In the genomic region with DNA sequence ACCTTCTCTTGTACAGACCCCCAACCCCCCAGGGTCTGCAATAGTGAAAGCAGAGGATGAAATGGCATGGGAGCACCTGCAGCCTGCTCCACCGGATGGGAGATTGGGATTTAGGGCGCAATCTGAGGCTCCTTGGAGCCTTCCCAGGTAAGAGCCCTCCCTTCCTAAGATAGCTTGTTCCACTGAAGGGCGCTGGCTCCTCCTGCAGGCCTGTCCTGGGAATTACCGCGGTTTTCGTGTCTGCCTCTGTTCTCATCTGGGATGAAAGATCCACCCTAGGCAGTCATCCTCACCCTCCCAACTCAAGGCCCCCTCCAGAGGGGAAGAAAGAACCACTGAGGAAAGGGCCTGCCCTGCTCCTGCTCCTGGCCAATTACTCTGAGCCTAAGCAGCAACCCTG, we compare ENCODE assay signal across 8 cellular contexts.
DNase-seq lines count a peak whose midpoint lies in the region; ATAC-seq, FAIRE-seq and TF ChIP-seq lines count a peak whose summit lies in the region.

No MANE protein-coding gene starts in this region.

- H3K79me2 ChIP-seq in astrocyte (ENCODE audit: insufficient read depth, low read length) (no peaks in the 10 kb centered on the region), HepG2 (ENCODE audit: insufficient read depth, low read length) (no peaks in the 10 kb centered on the region)

- FAIRE-seq in astrocyte (lab: Jason Lieb, UNC) (no peak), HepG2 (lab: Jason Lieb, UNC) (no peak)

- H3K4me1 ChIP-seq in astrocyte (ENCODE audit: insufficient read depth, low read length) (no peaks in the 10 kb centered on the region), HepG2 (ENCODE audit: insufficient read depth, low read length) (peaks cover 20% of the 10 kb centered on the region)

- no peak overlapping the region for H3K27ac ChIP-seq in astrocyte (ENCODE audit: low read depth, low read length)
- H3K27ac ChIP-seq in HepG2 (ENCODE audit: extremely low read length, insufficient read depth, low read length) = no peak overlapping the region

- DNase-seq in ELF-1 (ENCODE audit: low read depth, low spot score) (peak; percentile 85), NCI-H1092 (lab: John Stamatoyannopoulos, UW) (peak; percentile 17), astrocyte (ENCODE audit: low read depth) (no peak), HepG2 (ENCODE audit: low spot score) (peak; percentile 23), LoVo (ENCODE audit: low spot score) (no peak)

- no peaks in the 10 kb centered on the region for H4K20me1 ChIP-seq in astrocyte (ENCODE audit: insufficient read depth, low read length)
- no peaks in the 10 kb centered on the region for H4K20me1 ChIP-seq in HepG2 (ENCODE audit: insufficient read depth, low read length)

- H3K27me3 Mint-ChIP-seq in astrocyte (ENCODE audit: low read depth, unreplicated experiment) = no peaks in the 10 kb centered on the region

- CTCF ChIA-PET in HepG2 (lab: Yijun Ruan, JAX; ENCODE audit: low intra/inter-chr PET ratio, low total read pairs) = no interaction called here

- no TSS peak for BruUV-seq in HepG2 (replicated peaks; lab: Mats Ljungman, UMichigan)

- H3K9me3 ChIP-seq in astrocyte (ENCODE audit: insufficient read depth, low read depth, low read length) (no peaks in the 10 kb centered on the region), HepG2 (ENCODE audit: low read length) (no peaks in the 10 kb centered on the region)

- no peak for TF ChIP-seq EP300 in HepG2 (IDR thresholded peaks at IDR 0.05; ENCODE audit: low read depth in 2 of 2, low read length in 2 of 2)
- TF ChIP-seq EP300 in HepG2 (CRISPR knock-in tag; IDR thresholded peaks at IDR 0.05; ENCODE audit: borderline replicate concordance) = no peak

- peak; percentile 44 for TF ChIP-seq CTCF in astrocyte (IDR thresholded peaks at IDR 0.05; ENCODE audit: insufficient read depth, low read depth, low read length)
- TF ChIP-seq CTCF in HepG2 (CRISPR knock-in tag; IDR thresholded peaks at IDR 0.05) = peak; percentile 83

- intact Hi-C loops in HepG2 (cut with micrococcal nuclease; ENCODE audit: unreplicated experiment) = loop anchor here (2.0 to 10.0 kb wide), 3 partner anchors 161 to 515 kb away; no protein-coding TSS in a partner anchor

- POLR2A ChIA-PET in HepG2 (lab: Yijun Ruan, JAX) = no interaction called here

- in situ Hi-C loops in HepG2 (cut with HindIII; ENCODE audit: extremely low pct_ligation_motif_present, low pct_unique_long_range_greater_than_20kb) = no loop called here

- ATAC-seq in GM19463 (IDR thresholded peaks at IDR 0.05; ENCODE audit: unreplicated experiment) = peak; percentile 81
- ATAC-seq in HepG2 = peak; percentile 94
- no peak for ATAC-seq in GM21390 (IDR thresholded peaks at IDR 0.05; ENCODE audit: unreplicated experiment)
- ATAC-seq in HG03457 (IDR thresholded peaks at IDR 0.05; ENCODE audit: unreplicated experiment) = no peak

- H3K9ac ChIP-seq in astrocyte (ENCODE audit: low read length) (no peak overlapping the region), HepG2 (ENCODE audit: insufficient read depth, low read depth, low read length) (no peak overlapping the region)

- H3K4me1 Mint-ChIP-seq in astrocyte (ENCODE audit: low read depth, unreplicated experiment) = no peaks in the 10 kb centered on the region

- H3K36me3 ChIP-seq in astrocyte (ENCODE audit: insufficient read depth, low read length) (no peaks in the 10 kb centered on the region), HepG2 (replicated peaks in 1 of 2; ENCODE audit: control insufficient read depth in 1 of 2, insufficient read depth in 2 of 2, low read length in 2 of 2) (no peaks in the 10 kb centered on the region)

- H3K27ac Mint-ChIP-seq in astrocyte (ENCODE audit: unreplicated experiment) = no peak overlapping the region

- no peaks in the 10 kb centered on the region for H3K36me3 Mint-ChIP-seq in astrocyte (ENCODE audit: low read depth, unreplicated experiment)

- H3K4me3 Mint-ChIP-seq in astrocyte (ENCODE audit: unreplicated experiment) = no peak overlapping the region

- H3K9me3 Mint-ChIP-seq in astrocyte (ENCODE audit: unreplicated experiment) = no peaks in the 10 kb centered on the region

- TF ChIP-seq RAD21 in HepG2 (CRISPR knock-in tag; IDR thresholded peaks at IDR 0.05) = peak; percentile 49; the same call in 1 of the 2 replicates

- H3K4me2 ChIP-seq in astrocyte (ENCODE audit: low read length) (no peak overlapping the region), HepG2 (ENCODE audit: low read depth, low read length) (no peak overlapping the region)

- H2AFZ ChIP-seq in astrocyte (ENCODE audit: low read depth, low read length) (no peak overlapping the region), HepG2 (ENCODE audit: low read length) (no peak overlapping the region)

- H3K4me3 ChIP-seq in astrocyte (ENCODE audit: insufficient read depth, low read depth, low read length) (no peak overlapping the region), HepG2 (replicated peaks in 1 of 3; ENCODE audit: insufficient read depth in 1 of 3, low read depth in 2 of 3, low read length in 3 of 3) (no peak overlapping the region)

- TF ChIP-seq POLR2A in HepG2 (IDR thresholded peaks at IDR 0.05; ENCODE audit: insufficient read depth in 1 of 2, low read depth in 2 of 2, low read length in 2 of 2) = no peak

- H3K27me3 ChIP-seq in astrocyte (ENCODE audit: insufficient read depth, low read length) = no peaks in the 10 kb centered on the region
- H3K27me3 ChIP-seq in HepG2 (ENCODE audit: control insufficient read depth in 1 of 2, insufficient read depth in 2 of 2, low read length in 2 of 2) = no peaks in the 10 kb centered on the region

- WGBS in HepG2 (ENCODE audit: low lambda C conversion rate) = 0% methylated on average over 1 of the region's 6 CpGs

TF ChIP-seq in HepG2, 621 proteins besides CTCF, POLR2A, EP300 and RAD21:
- TF ChIP-seq GPN1 (CRISPR knock-in tag; IDR thresholded peaks at IDR 0.05; ENCODE audit: borderline replicate concordance) (no peak), ZNF781 (CRISPR knock-in tag; IDR thresholded peaks at IDR 0.05; ENCODE audit: borderline replicate concordance, not compliant biosample characterization) (no peak), ARNT2 (CRISPR knock-in tag; IDR thresholded peaks at IDR 0.05; ENCODE audit: low read depth) (no peak), ZNF30 (CRISPR knock-in tag; IDR thresholded peaks at IDR 0.05) (no peak), STAG1 (CRISPR knock-in tag; IDR thresholded peaks at IDR 0.05) (peak; percentile 80), SMC3 (IDR thresholded peaks at IDR 0.05; ENCODE audit: low read length) (peak; percentile 72), SALL1 (CRISPR knock-in tag; IDR thresholded peaks at IDR 0.05) (peak; percentile 30; the same call in 1 of the 2 replicates), XRCC5 (optimal IDR thresholded peaks at IDR 0.05; ENCODE audit: low read length) (peak; percentile 15), ZMYM4 (CRISPR knock-in tag; IDR thresholded peaks at IDR 0.05) (0 out of 2 replicates have a peak, but pooled peaks have one; percentile 44)

Comparison
In these comparisons a context has a peak if more than half of its experiments do, and no peak if none do; other contexts are left out.
1. DNase-seq: peak in ELF-1 (single experiment), NCI-H1092 (single experiment) and HepG2 (single experiment); none in astrocyte (single experiment) and LoVo (single experiment).
2. ATAC-seq: peak in GM19463 (single experiment) and HepG2 (single experiment); none in GM21390 (single experiment) and HG03457 (single experiment).